14 cellular contexts compared by ENCODE assay signal in the genomic region with DNA sequence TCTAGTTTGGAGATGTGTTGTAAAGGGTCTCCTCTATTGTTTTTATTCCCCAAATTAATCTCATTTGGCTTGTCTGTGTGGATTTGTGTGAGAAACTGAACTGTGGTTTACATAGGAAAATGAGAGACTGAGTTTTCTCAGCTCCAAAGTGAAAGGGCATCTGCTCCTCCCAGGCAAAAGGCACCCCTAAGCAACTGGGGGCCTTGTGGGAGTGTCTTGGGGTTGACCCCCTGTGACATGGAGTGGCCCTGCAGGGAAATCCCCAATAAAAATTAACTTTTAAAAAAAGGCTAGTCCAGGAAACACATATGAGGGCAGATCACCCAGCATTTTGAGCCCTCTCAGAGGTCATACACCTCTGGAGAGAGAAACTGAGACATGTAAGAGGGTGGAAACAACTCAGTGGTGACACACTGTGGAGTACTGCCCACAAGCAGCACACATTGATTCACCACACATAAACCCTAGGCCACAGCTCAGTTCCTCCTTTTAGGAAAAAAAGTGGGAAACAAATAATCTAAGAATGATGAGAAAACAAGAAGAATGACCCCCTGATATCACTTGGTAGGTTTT. TPM values are rescaled to one million over a fixed set of nuclear protein-coding genes. Genes with fewer than 3 reads are reported as not detected.
DNase-seq lines count a peak whose midpoint lies in the region; ATAC-seq and TF ChIP-seq lines count a peak whose summit lies in the region.
"Not testable (repeated sequence)": the region's sequence is repeated elsewhere in the genome, so short reads cannot be mapped to it uniquely, and the experiment has no call there.
"Had no signal": no experiment of that assay in that cellular context is flagged by ENCODE, and none has a peak within 500 bp of the region (broad histone marks: within the 10 kb centered on the region; RNA-seq: fewer than 3 reads in every experiment).

No MANE protein-coding gene starts in this region.

- H3K9me3 ChIP-seq in hepatocyte (ENCODE audit: low read depth); stomach: not testable (repeated sequence)

- not testable (repeated sequence) for H3K36me3 ChIP-seq in KMS-11 (ENCODE audit: insufficient read depth); hepatocyte (replicated peaks; ENCODE audit: insufficient read depth, low read depth); stomach

- peak overlapping the region; percentile 11; the same call in 1 of the 2 replicates for H3K4me2 ChIP-seq in KMS-11
- not testable (repeated sequence) for H3K4me2 ChIP-seq in hepatocyte

- TF ChIP-seq EP300 in stomach (IDR thresholded peaks at IDR 0.05), result not testable (repeated sequence)

- H3K4me3 ChIP-seq in KMS-11 (IDR thresholded peaks at IDR 0.05; ENCODE audit: insufficient read depth, low read depth, low read length); hepatocyte; stomach: not testable (repeated sequence)

- H2AFZ ChIP-seq in KMS-11 (ENCODE audit: low read depth), result peak overlapping the region; percentile 28; the same call in 1 of the 2 replicates
- H2AFZ ChIP-seq in hepatocyte, result not testable (repeated sequence)

- not testable (repeated sequence) for H3K27me3 ChIP-seq in KMS-11 (ENCODE audit: insufficient read depth, low read depth); hepatocyte; stomach

- TF ChIP-seq POLR2A in stomach (IDR thresholded peaks at IDR 0.05), result not testable (repeated sequence)

- DNase-seq in hepatocyte (ENCODE audit: low spot score); stomach: not testable (repeated sequence)

- intact Hi-C loops in stomach (cut with DNase I; ENCODE audit: low total_unique reads), result not testable (repeated sequence)

- H3K27ac ChIP-seq in KMS-11, result peak overlapping the region; percentile 25; the same call in 1 of the 2 replicates
- H3K27ac ChIP-seq in hepatocyte, result peak overlapping the region; percentile 80
- H3K27ac ChIP-seq in stomach, result peak overlapping the region; percentile 57 to 80 (median 73)

- not testable (repeated sequence) for H3K9ac ChIP-seq in KMS-11

- ATAC-seq in GM18511 (IDR thresholded peaks at IDR 0.05; ENCODE audit: unreplicated experiment) (peak; percentile 77), GM19395 (IDR thresholded peaks at IDR 0.05; ENCODE audit: unreplicated experiment) (peak; percentile 78), GM21717 (IDR thresholded peaks at IDR 0.05; ENCODE audit: unreplicated experiment) (peak; percentile 77), HG02884 (IDR thresholded peaks at IDR 0.05; ENCODE audit: unreplicated experiment) (peak; percentile 74), HG03175 (IDR thresholded peaks at IDR 0.05; ENCODE audit: unreplicated experiment) (peak; percentile 60)

- H3K4me1 ChIP-seq in KMS-11 (ENCODE audit: low read depth, poor library complexity, severe bottlenecking), result peaks cover 20% of the 10 kb centered on the region
- H3K4me1 ChIP-seq in hepatocyte (ENCODE audit: insufficient read depth), result not testable (repeated sequence)
- peaks cover 0 to 15% (median 9%) of the 10 kb centered on the region in 4 donors for H3K4me1 ChIP-seq in stomach

- not testable (repeated sequence) for H3K79me2 ChIP-seq in KMS-11 (ENCODE audit: insufficient read depth, low read depth); hepatocyte

- not testable (repeated sequence) for TF ChIP-seq CTCF in KMS-11 (conservative IDR thresholded peaks at IDR 0.05; ENCODE audit: low read depth, low read length); hepatocyte (IDR thresholded peaks at IDR 0.05; ENCODE audit: poor library complexity); stomach (IDR thresholded peaks at IDR 0.05)

- H3K9me2 ChIP-seq in hepatocyte (replicated peaks; ENCODE audit: insufficient read depth), result not testable (repeated sequence)

- H4K20me1 ChIP-seq in KMS-11 (ENCODE audit: insufficient read depth); hepatocyte (ENCODE audit: insufficient read depth, poor library complexity, severe bottlenecking): not testable (repeated sequence)

RNA-seq across cellular contexts. Expression of a gene that starts 13.3 kb away (rescaled TPM):
- 103 and 119 TPM in 2 replicates for total RNA-seq in hepatocyte
- polyA plus RNA-seq in hepatocyte, result 35.7 and 41.0 TPM in 2 replicates
- 10 to 100 TPM in 3 of 5 donors, not detected in 2; 16.1 to 51.0 (median 25.8) TPM for total RNA-seq in stomach
- 10 to 100 TPM in 2 of 3 donors, 1 to 10 TPM in 1; 8.9 to 41.5 (median 16.5) TPM for polyA plus RNA-seq in stomach
- total RNA-seq: mononuclear cell, occipital lobe, OCI-LY7, sciatic nerve, SJSA1, temporal lobe had no signal

Comparison
In these comparisons a context has a peak if more than half of its experiments do, and no peak if none do; other contexts are left out.
1. H3K27ac ChIP-seq: peak in every context shown above with its lines; median percentile 80 in hepatocyte; 73 in stomach; 25 in KMS-11.